21 cellular contexts compared by ENCODE assay signal in genomic region chr2:187438459-187438858, GRCh38.
"Had no signal": no experiment of that assay in that cellular context is flagged by ENCODE, and none has a peak within 500 bp of the region (broad histone marks: within the 10 kb centered on the region; RNA-seq: fewer than 3 reads in every experiment).

No MANE protein-coding gene starts in this region.

- H3K36me3 ChIP-seq: cardiac muscle cell, thoracic aorta, upper lobe of right lung had no signal

- ATAC-seq: activated CD8-positive, alpha-beta memory T cell treated with anti-CD3 and anti-CD28 coated beads, Interleukin-2, amount 10 ng/mL, durations not matched to agents 7 days and 5 days; activated T-helper 17 cell treated with anti-CD3 and anti-CD28 coated beads, Interleukin-2, amount 50 U/mL, for 72 hours; natural killer cell; stimulated activated naive CD8-positive, alpha-beta T cell treated with anti-CD3 and anti-CD28 coated beads, Interleukin-15, amount 100 ng/mL, for 72 hours; upper lobe of right lung had no signal

- H3K4me1 ChIP-seq: upper lobe of right lung had no signal

- H3K27me3 ChIP-seq: cardiac muscle cell, upper lobe of right lung had no signal

- H3K9me3 ChIP-seq: thoracic aorta, upper lobe of right lung had no signal

- H3K27ac ChIP-seq: cardiac muscle cell, SK-N-MC, thoracic aorta, upper lobe of right lung had no signal

- H3K4me3 ChIP-seq: cardiac muscle cell, SK-N-MC, thoracic aorta, upper lobe of right lung had no signal

- DNase-seq: activated B cell treated with CpG ODN at 0.5 μM for 24 hours; activated CD4-positive, alpha-beta memory T cell treated with anti-CD3 and anti-CD28 coated beads for 36 hours; activated CD4-positive, alpha-beta T cell treated with anti-CD3 and anti-CD28 coated beads for 4 hours; activated CD8-positive, alpha-beta memory T cell treated with anti-CD3 and anti-CD28 coated beads, Interleukin-2, amount 10 ng/mL, durations not matched to agents 7 days and 5 days; activated naive CD4-positive, alpha-beta T cell; activated naive CD8-positive, alpha-beta T cell treated with anti-CD3 and anti-CD28 coated beads for 36 hours; activated T-cell treated with anti-CD3 and anti-CD28 coated beads, Interleukin-2, amount 50 U/mL, for 1 hour; amniotic stem cell; endodermal cell; immature natural killer cell; mesendoderm; natural killer cell; nucleus accumbens; small intestine; stimulated activated CD4-positive, alpha-beta T cell treated with anti-CD3 and anti-CD28 coated beads, Interleukin-4, amount 100 ng/mL, for 1 hour; stimulated activated naive CD8-positive, alpha-beta T cell treated with anti-CD3 and anti-CD28 coated beads, Interleukin-15, amount 100 ng/mL, for 72 hours; upper lobe of right lung had no signal
